ENCODE assay signal across 12 cellular contexts in the genomic region with DNA sequence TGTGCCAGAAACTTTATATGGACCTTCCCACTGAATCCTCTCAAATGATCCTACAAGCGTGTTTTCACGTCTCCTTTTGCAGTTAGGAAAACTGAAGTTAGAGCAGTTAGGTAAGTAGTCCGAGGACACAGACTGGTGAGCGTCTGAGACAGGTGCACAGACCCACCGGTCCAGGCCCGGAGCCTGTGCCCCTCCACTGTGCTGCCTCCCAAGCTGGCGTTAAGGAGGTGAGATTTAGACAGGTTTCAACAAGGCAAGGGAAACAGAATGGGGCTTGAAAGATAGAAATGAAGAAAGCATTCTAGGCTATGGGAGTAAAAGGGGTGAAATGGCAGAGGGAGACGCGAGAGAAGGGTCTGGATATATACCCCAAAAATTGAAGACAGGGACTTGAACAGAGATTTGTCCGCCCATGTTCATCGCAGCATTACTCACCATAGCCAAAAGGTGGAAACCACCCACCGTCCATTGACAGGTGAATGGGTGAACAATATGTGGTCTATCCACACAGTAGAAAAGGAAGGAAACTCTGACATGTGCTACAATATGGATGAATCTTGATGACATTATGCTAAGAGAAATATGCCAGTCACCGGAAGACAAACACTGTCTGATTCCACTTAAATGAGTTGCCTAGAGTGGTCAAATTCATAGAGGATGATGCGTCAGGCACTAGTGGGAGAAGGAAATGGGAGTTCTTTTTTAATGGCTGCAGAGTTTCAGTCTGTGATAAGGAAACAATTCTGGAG. TPM values are rescaled to one million over a fixed set of nuclear protein-coding genes. Genes with fewer than 3 reads are reported as not detected.
DNase-seq lines count a peak whose midpoint lies in the region; ATAC-seq and TF ChIP-seq lines count a peak whose summit lies in the region.
"Had no signal": no experiment of that assay in that cellular context is flagged by ENCODE, and none has a peak within 500 bp of the region (broad histone marks: within the 10 kb centered on the region; RNA-seq: fewer than 3 reads in every experiment).

No MANE protein-coding gene starts in this region.

- H3K79me2 ChIP-seq in OCI-LY7 (ENCODE audit: insufficient read depth, low read depth, low read length): no peaks in the 10 kb centered on the region

- POLR2A ChIA-PET in OCI-LY7 (lab: Charles Lee): no interaction called here

- BruUV-seq in OCI-LY7 (replicated peaks; lab: Mats Ljungman, UMichigan): no TSS peak

- intact Hi-C loops in OCI-LY7 (cut with micrococcal nuclease; ENCODE audit: unreplicated experiment): no loop called here

- TF ChIP-seq CTCF in AG10803 (conservative IDR thresholded peaks at IDR 0.05; ENCODE audit: low read length): no peak
- TF ChIP-seq CTCF in OCI-LY7 (conservative IDR thresholded peaks at IDR 0.05; ENCODE audit: low read length): no peak

- no peaks in the 10 kb centered on the region for H3K9me2 ChIP-seq in OCI-LY7 (ENCODE audit: insufficient read depth, low read length)

- no peaks in the 10 kb centered on the region for H3K9me3 ChIP-seq in OCI-LY7 (ENCODE audit: low read length)

- no peaks in the 10 kb centered on the region for H3K36me3 ChIP-seq in OCI-LY7 (ENCODE audit: insufficient read depth, low read length)

- no peak overlapping the region for H3K4me2 ChIP-seq in OCI-LY7 (ENCODE audit: low read length)

- no peaks in the 10 kb centered on the region for H4K20me1 ChIP-seq in OCI-LY7 (ENCODE audit: insufficient read depth, low read length)

- peak; percentile 63 for DNase-seq in AG10803 (ENCODE audit: low read depth)
- DNase-seq in NCI-H226: peak; percentile 79
- DNase-seq in lung microvascular endothelial cell (ENCODE audit: low read depth in 2 of 2): peak; percentile 79 to 88
- DNase-seq in NCI-H146 treated with DMSO at 0.1 percent for 48 hours (lab: John Stamatoyannopoulos, UW; ENCODE audit: unreplicated experiment): no peak
- DNase-seq in OCI-LY7 (ENCODE audit: low spot score): no peak
- DNase-seq: activated gamma-delta T cell treated with Interleukin-2 at 50 U/mL for 16 hours; NCI-H2029 treated with DMSO at 0.1 percent for 48 hours; stimulated activated naive CD4-positive, alpha-beta T cell treated with Interleukin-2 at 50 U/mL for 16 hours had no signal

- H3K4me3 ChIP-seq in AG10803 (ENCODE audit: low read length) (no peak overlapping the region), OCI-LY7 (ENCODE audit: low read depth, low read length, poor library complexity, severe bottlenecking) (no peak overlapping the region)

- ATAC-seq in HG03196 (IDR thresholded peaks at IDR 0.05; ENCODE audit: unreplicated experiment): no peak
- ATAC-seq in GM21576 (IDR thresholded peaks at IDR 0.05; ENCODE audit: unreplicated experiment): no peak
- ATAC-seq: natural killer cell treated with Interleukin-12 subunit alpha and Interleukin-12 subunit beta and Interleukin-15 and Interleukin-18, amount 100 ng/mL, for 72 hours had no signal

- H2AFZ ChIP-seq in OCI-LY7 (ENCODE audit: low read length): no peak overlapping the region

- CTCF ChIA-PET in OCI-LY7 (lab: Charles Lee; ENCODE audit: unreplicated experiment): no interaction called here

- peak overlapping the region; percentile 43 for H3K27ac ChIP-seq in cingulate gyrus (ENCODE audit: low read depth, low read length)
- no peak overlapping the region for H3K27ac ChIP-seq in OCI-LY7 (ENCODE audit: low read depth, low read length, poor library complexity, severe bottlenecking)

- no peaks in the 10 kb centered on the region for H3K4me1 ChIP-seq in OCI-LY7 (ENCODE audit: insufficient read depth, low read length, poor library complexity, severe bottlenecking)

RNA-seq across cellular contexts. Expression of a gene that starts 15.7 kb away (rescaled TPM):
- total RNA-seq in lung microvascular endothelial cell: under 0.01 TPM in 1 of 2 replicates, not detected in the other
- total RNA-seq in OCI-LY7 (2014; rRNA removed; shearing (Covaris generic)): not detected in 2 replicates
- not detected in 2 replicates for total RNA-seq in OCI-LY7 (2022)
- total RNA-seq: natural killer cell treated with Interleukin-12 subunit alpha and Interleukin-12 subunit beta and Interleukin-15 and Interleukin-18, amount 100 ng/mL, for 72 hours had no signal

Comparison
In these comparisons a context has a peak if more than half of its experiments do, and no peak if none do; other contexts are left out.
1. DNase-seq: peak in AG10803 (single experiment), NCI-H226 (single experiment) and lung microvascular endothelial cell (2 of 2); none in NCI-H146 treated with DMSO at 0.1 percent for 48 hours (single experiment) and OCI-LY7 (single experiment).